1 cellular context compared by ENCODE assay signal in genomic region chr1:31182352-31182751, GRCh38.
A peak's percentile ranks its signal among the peaks of the same experiment; 100 is the strongest.
TF ChIP-seq lines count a peak whose summit lies in the region.

No MANE protein-coding gene starts in this region.

TF ChIP-seq in GM12878, 131 proteins besides CTCF, POLR2A, EP300 and RAD21 (continued from another document):
- TF ChIP-seq, protein P1, sequence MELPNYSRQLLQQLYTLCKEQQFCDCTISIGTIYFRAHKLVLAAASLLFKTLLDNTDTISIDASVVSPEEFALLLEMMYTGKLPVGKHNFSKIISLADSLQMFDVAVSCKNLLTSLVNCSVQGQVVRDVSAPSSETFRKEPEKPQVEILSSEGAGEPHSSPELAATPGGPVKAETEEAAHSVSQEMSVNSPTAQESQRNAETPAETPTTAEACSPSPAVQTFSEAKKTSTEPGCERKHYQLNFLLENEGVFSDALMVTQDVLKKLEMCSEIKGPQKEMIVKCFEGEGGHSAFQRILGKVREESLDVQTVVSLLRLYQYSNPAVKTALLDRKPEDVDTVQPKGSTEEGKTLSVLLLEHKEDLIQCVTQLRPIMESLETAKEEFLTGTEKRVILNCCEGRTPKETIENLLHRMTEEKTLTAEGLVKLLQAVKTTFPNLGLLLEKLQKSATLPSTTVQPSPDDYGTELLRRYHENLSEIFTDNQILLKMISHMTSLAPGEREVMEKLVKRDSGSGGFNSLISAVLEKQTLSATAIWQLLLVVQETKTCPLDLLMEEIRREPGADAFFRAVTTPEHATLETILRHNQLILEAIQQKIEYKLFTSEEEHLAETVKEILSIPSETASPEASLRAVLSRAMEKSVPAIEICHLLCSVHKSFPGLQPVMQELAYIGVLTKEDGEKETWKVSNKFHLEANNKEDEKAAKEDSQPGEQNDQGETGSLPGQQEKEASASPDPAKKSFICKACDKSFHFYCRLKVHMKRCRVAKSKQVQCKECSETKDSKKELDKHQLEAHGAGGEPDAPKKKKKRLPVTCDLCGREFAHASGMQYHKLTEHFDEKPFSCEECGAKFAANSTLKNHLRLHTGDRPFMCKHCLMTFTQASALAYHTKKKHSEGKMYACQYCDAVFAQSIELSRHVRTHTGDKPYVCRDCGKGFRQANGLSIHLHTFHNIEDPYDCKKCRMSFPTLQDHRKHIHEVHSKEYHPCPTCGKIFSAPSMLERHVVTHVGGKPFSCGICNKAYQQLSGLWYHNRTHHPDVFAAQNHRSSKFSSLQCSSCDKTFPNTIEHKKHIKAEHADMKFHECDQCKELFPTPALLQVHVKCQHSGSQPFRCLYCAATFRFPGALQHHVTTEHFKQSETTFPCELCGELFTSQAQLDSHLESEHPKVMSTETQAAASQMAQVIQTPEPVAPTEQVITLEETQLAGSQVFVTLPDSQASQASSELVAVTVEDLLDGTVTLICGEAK (IDR thresholded peaks at IDR 0.05; ENCODE audit: borderline replicate concordance): no peak
- TF ChIP-seq, protein P2, sequence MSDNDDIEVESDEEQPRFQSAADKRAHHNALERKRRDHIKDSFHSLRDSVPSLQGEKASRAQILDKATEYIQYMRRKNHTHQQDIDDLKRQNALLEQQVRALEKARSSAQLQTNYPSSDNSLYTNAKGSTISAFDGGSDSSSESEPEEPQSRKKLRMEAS (IDR thresholded peaks at IDR 0.05; ENCODE audit: low read depth, low read length): no peak
- TF ChIP-seq RCOR1 (conservative IDR thresholded peaks at IDR 0.05; ENCODE audit: low read depth, low read length) (0 out of 2 replicates have a peak, but pooled peaks have one; percentile 60), SPI1 (IDR thresholded peaks at IDR 0.05; ENCODE audit: borderline replicate concordance, insufficient read depth, low read depth, low read length) (0 out of 2 replicates have a peak, but pooled peaks have one; percentile 22), ZNF207 (IDR thresholded peaks at IDR 0.05; ENCODE audit: borderline replicate concordance) (no peak), REST (IDR thresholded peaks at IDR 0.05; ENCODE audit: low read depth, low read length) (peak; percentile 99), NFXL1 (IDR thresholded peaks at IDR 0.05; ENCODE audit: borderline replicate concordance) (no peak)
